Comparison of ENCODE assay signal across 1 cellular context in the genomic region with DNA sequence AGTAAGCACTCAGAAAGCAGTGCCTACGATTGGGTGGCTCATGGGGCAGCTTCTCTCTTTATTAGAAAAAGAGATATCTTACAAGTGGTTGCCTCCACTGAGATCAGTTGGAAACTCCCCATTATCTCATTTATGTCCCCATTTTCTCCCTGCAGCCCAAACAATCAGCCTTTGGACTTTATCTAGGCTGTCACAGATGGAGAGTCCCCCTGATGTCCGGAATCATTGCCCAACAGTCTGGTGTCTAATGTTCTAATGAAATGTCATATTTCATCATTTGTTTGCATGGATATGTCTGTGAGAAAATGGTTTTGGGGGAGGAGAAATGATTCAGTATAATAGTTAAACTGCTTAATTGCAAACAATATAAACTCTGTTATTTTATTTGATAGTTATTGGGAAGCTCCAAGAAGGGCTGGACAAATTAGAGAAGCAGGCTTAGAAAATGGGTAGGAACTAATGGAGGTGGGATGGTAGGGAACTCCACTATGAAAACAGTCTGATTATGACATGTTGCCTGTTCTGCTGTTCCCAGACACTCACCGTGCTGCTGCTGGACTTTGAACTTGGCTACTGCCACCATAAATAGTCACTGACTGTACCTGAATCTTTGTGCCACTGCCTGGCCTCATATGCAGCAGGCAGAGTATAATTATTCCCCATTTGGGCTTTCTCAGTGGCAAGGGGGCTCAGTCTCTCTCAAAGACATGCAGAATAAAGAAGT.
A peak's percentile ranks its signal among the peaks of the same experiment; 100 is the strongest.
TF ChIP-seq lines count a peak whose summit lies in the region.

No MANE protein-coding gene starts in this region.

TF ChIP-seq in HepG2, 621 proteins besides CTCF, POLR2A, EP300 and RAD21 (continued from another document and continues in another):
- TF ChIP-seq, protein P1, sequence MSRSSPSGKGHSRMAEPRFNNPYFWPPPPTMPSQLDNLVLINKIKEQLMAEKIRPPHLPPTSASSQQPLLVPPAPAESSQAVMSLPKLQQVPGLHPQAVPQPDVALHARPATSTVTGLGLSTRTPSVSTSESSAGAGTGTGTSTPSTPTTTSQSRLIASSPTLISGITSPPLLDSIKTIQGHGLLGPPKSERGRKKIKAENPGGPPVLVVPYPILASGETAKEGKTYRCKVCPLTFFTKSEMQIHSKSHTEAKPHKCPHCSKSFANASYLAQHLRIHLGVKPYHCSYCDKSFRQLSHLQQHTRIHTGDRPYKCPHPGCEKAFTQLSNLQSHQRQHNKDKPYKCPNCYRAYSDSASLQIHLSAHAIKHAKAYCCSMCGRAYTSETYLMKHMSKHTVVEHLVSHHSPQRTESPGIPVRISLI (CRISPR knock-in tag; IDR thresholded peaks at IDR 0.05; ENCODE audit: borderline replicate concordance): no peak
- TF ChIP-seq XRCC5 (optimal IDR thresholded peaks at IDR 0.05; ENCODE audit: low read length): peak; percentile 39
- no peak for TF ChIP-seq KDM5B (CRISPR knock-in tag; IDR thresholded peaks at IDR 0.05; ENCODE audit: borderline replicate concordance)
- no peak for TF ChIP-seq ATRX (CRISPR knock-in tag; IDR thresholded peaks at IDR 0.05; ENCODE audit: borderline replicate concordance)
- TF ChIP-seq MTF2 (CRISPR knock-in tag; IDR thresholded peaks at IDR 0.05; ENCODE audit: borderline replicate concordance): no peak
- peak; percentile 79 for TF ChIP-seq GATAD2A (CRISPR knock-in tag; IDR thresholded peaks at IDR 0.05)
- TF ChIP-seq RELA (CRISPR knock-in tag; IDR thresholded peaks at IDR 0.05): no peak
- TF ChIP-seq, protein P2, sequence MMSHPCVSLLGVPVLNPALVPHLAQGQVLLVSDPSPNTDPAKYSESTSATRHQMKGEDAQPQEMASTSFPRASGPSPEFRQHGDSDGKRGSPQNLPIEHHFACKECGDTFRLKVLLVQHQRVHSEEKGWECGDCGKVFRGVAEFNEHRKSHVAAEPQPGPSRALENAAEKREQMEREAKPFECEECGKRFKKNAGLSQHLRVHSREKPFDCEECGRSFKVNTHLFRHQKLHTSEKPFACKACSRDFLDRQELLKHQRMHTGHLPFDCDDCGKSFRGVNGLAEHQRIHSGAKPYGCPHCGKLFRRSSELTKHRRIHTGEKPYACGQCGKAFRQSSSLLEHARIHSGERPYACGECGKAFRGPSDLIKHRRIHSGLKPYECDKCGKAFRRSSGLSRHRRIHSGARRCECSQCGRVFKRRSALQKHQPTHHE (CRISPR knock-in tag; IDR thresholded peaks at IDR 0.05; ENCODE audit: borderline replicate concordance): no peak
- peak; percentile 62 for TF ChIP-seq ASH2L (IDR thresholded peaks at IDR 0.05; ENCODE audit: insufficient read length, low read depth, low read length)
- TF ChIP-seq PITX1 (CRISPR knock-in tag; IDR thresholded peaks at IDR 0.05): no peak
- no peak for TF ChIP-seq ZBTB3 (CRISPR knock-in tag; IDR thresholded peaks at IDR 0.05; ENCODE audit: borderline replicate concordance, low read depth)
- TF ChIP-seq GABPA (IDR thresholded peaks at IDR 0.05; ENCODE audit: low read depth, low read length): no peak
- no peak for TF ChIP-seq GABPA (CRISPR knock-in tag; IDR thresholded peaks at IDR 0.05; ENCODE audit: low read depth)
- TF ChIP-seq, protein P3, sequence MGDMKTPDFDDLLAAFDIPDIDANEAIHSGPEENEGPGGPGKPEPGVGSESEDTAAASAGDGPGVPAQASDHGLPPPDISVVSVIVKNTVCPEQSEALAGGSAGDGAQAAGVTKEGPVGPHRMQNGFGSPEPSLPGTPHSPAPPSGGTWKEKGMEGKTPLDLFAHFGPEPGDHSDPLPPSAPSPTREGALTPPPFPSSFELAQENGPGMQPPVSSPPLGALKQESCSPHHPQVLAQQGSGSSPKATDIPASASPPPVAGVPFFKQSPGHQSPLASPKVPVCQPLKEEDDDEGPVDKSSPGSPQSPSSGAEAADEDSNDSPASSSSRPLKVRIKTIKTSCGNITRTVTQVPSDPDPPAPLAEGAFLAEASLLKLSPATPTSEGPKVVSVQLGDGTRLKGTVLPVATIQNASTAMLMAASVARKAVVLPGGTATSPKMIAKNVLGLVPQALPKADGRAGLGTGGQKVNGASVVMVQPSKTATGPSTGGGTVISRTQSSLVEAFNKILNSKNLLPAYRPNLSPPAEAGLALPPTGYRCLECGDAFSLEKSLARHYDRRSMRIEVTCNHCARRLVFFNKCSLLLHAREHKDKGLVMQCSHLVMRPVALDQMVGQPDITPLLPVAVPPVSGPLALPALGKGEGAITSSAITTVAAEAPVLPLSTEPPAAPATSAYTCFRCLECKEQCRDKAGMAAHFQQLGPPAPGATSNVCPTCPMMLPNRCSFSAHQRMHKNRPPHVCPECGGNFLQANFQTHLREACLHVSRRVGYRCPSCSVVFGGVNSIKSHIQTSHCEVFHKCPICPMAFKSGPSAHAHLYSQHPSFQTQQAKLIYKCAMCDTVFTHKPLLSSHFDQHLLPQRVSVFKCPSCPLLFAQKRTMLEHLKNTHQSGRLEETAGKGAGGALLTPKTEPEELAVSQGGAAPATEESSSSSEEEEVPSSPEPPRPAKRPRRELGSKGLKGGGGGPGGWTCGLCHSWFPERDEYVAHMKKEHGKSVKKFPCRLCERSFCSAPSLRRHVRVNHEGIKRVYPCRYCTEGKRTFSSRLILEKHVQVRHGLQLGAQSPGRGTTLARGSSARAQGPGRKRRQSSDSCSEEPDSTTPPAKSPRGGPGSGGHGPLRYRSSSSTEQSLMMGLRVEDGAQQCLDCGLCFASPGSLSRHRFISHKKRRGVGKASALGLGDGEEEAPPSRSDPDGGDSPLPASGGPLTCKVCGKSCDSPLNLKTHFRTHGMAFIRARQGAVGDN (CRISPR knock-in tag; IDR thresholded peaks at IDR 0.05): no peak
- no peak for TF ChIP-seq HCFC1 (IDR thresholded peaks at IDR 0.05; ENCODE audit: low read depth, low read length)
- TF ChIP-seq SP5 (CRISPR knock-in tag; IDR thresholded peaks at IDR 0.05; ENCODE audit: borderline replicate concordance, low read depth): no peak
- no peak for TF ChIP-seq ZNF75D (CRISPR knock-in tag; IDR thresholded peaks at IDR 0.05; ENCODE audit: borderline replicate concordance)
- TF ChIP-seq NCOR1 (IDR thresholded peaks at IDR 0.05; ENCODE audit: borderline replicate concordance, low read length): peak; percentile 88
- TF ChIP-seq HOXA5 (CRISPR knock-in tag; IDR thresholded peaks at IDR 0.05): no peak
- TF ChIP-seq DNMT1 (CRISPR knock-in tag; IDR thresholded peaks at IDR 0.05): no peak
- TF ChIP-seq, protein P4, sequence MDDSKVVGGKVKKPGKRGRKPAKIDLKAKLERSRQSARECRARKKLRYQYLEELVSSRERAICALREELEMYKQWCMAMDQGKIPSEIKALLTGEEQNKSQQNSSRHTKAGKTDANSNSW (CRISPR knock-in tag; IDR thresholded peaks at IDR 0.05; ENCODE audit: borderline replicate concordance): no peak
- TF ChIP-seq ZNF124 (CRISPR knock-in tag; IDR thresholded peaks at IDR 0.05): no peak
- no peak for TF ChIP-seq TCF12 (IDR thresholded peaks at IDR 0.05)
- TF ChIP-seq TCF12 (CRISPR knock-in tag; IDR thresholded peaks at IDR 0.05): no peak
- no peak for TF ChIP-seq STAT5B (CRISPR knock-in tag; IDR thresholded peaks at IDR 0.05)
- TF ChIP-seq ZNF724P (CRISPR knock-in tag; IDR thresholded peaks at IDR 0.05; ENCODE audit: borderline replicate concordance): no peak
- no peak for TF ChIP-seq ZNF766 (CRISPR knock-in tag; IDR thresholded peaks at IDR 0.05; ENCODE audit: borderline replicate concordance)
- no peak for TF ChIP-seq ISL2 (CRISPR knock-in tag; IDR thresholded peaks at IDR 0.05)
- no peak for TF ChIP-seq ZNF230 (CRISPR knock-in tag; IDR thresholded peaks at IDR 0.05)
- peak; percentile 51; the same call in 1 of the 2 replicates for TF ChIP-seq ZNF772 (CRISPR knock-in tag; IDR thresholded peaks at IDR 0.05)
- no peak for TF ChIP-seq ZFP36L1 (CRISPR knock-in tag; IDR thresholded peaks at IDR 0.05)
- no peak for TF ChIP-seq MBNL3 (CRISPR knock-in tag; conservative IDR thresholded peaks at IDR 0.05)
- peak; percentile 85 for TF ChIP-seq SKI (IDR thresholded peaks at IDR 0.05; ENCODE audit: partially characterized antibody)
- peak; percentile 53; the same call in 1 of the 2 replicates for TF ChIP-seq HMG20A (CRISPR knock-in tag; IDR thresholded peaks at IDR 0.05; ENCODE audit: borderline replicate concordance)
- no peak for TF ChIP-seq HNRNPK (IDR thresholded peaks at IDR 0.05; ENCODE audit: low read depth, low read length, poor library complexity, severe bottlenecking)
- TF ChIP-seq, protein P5, sequence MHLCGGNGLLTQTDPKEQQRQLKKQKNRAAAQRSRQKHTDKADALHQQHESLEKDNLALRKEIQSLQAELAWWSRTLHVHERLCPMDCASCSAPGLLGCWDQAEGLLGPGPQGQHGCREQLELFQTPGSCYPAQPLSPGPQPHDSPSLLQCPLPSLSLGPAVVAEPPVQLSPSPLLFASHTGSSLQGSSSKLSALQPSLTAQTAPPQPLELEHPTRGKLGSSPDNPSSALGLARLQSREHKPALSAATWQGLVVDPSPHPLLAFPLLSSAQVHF (CRISPR knock-in tag; IDR thresholded peaks at IDR 0.05): no peak
- no peak for TF ChIP-seq MLLT10 (CRISPR knock-in tag; IDR thresholded peaks at IDR 0.05)
- TF ChIP-seq ZNF263 (CRISPR knock-in tag; IDR thresholded peaks at IDR 0.05): no peak
- peak; percentile 43 for TF ChIP-seq SOX5 (CRISPR knock-in tag; IDR thresholded peaks at IDR 0.05; ENCODE audit: borderline replicate concordance)
- TF ChIP-seq CCDC6 (CRISPR knock-in tag; IDR thresholded peaks at IDR 0.05): no peak
- no peak for TF ChIP-seq ZNF446 (CRISPR knock-in tag; IDR thresholded peaks at IDR 0.05)
- TF ChIP-seq, protein P6, sequence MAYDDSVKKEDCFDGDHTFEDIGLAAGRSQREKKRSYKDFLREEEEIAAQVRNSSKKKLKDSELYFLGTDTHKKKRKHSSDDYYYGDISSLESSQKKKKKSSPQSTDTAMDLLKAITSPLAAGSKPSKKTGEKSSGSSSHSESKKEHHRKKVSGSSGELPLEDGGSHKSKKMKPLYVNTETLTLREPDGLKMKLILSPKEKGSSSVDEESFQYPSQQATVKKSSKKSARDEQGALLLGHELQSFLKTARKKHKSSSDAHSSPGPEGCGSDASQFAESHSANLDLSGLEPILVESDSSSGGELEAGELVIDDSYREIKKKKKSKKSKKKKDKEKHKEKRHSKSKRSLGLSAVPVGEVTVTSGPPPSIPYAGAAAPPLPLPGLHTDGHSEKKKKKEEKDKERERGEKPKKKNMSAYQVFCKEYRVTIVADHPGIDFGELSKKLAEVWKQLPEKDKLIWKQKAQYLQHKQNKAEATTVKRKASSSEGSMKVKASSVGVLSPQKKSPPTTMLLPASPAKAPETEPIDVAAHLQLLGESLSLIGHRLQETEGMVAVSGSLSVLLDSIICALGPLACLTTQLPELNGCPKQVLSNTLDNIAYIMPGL (CRISPR knock-in tag; IDR thresholded peaks at IDR 0.05; ENCODE audit: borderline replicate concordance in 1 of 2, low read depth in 1 of 2): no peak
- no peak for TF ChIP-seq ZMAT3 (CRISPR knock-in tag; conservative IDR thresholded peaks at IDR 0.05)
- TF ChIP-seq, protein P7, sequence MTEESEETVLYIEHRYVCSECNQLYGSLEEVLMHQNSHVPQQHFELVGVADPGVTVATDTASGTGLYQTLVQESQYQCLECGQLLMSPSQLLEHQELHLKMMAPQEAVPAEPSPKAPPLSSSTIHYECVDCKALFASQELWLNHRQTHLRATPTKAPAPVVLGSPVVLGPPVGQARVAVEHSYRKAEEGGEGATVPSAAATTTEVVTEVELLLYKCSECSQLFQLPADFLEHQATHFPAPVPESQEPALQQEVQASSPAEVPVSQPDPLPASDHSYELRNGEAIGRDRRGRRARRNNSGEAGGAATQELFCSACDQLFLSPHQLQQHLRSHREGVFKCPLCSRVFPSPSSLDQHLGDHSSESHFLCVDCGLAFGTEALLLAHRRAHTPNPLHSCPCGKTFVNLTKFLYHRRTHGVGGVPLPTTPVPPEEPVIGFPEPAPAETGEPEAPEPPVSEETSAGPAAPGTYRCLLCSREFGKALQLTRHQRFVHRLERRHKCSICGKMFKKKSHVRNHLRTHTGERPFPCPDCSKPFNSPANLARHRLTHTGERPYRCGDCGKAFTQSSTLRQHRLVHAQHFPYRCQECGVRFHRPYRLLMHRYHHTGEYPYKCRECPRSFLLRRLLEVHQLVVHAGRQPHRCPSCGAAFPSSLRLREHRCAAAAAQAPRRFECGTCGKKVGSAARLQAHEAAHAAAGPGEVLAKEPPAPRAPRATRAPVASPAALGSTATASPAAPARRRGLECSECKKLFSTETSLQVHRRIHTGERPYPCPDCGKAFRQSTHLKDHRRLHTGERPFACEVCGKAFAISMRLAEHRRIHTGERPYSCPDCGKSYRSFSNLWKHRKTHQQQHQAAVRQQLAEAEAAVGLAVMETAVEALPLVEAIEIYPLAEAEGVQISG (CRISPR knock-in tag; IDR thresholded peaks at IDR 0.05): peak; percentile 26; the same call in 1 of the 2 replicates
- TF ChIP-seq PCBP2 (optimal IDR thresholded peaks at IDR 0.05; ENCODE audit: low read depth, low read length, poor library complexity, severe bottlenecking): no peak
- TF ChIP-seq, protein P8, sequence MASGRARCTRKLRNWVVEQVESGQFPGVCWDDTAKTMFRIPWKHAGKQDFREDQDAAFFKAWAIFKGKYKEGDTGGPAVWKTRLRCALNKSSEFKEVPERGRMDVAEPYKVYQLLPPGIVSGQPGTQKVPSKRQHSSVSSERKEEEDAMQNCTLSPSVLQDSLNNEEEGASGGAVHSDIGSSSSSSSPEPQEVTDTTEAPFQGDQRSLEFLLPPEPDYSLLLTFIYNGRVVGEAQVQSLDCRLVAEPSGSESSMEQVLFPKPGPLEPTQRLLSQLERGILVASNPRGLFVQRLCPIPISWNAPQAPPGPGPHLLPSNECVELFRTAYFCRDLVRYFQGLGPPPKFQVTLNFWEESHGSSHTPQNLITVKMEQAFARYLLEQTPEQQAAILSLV (CRISPR knock-in tag; IDR thresholded peaks at IDR 0.05; ENCODE audit: borderline replicate concordance): no peak
- TF ChIP-seq, protein P9, sequence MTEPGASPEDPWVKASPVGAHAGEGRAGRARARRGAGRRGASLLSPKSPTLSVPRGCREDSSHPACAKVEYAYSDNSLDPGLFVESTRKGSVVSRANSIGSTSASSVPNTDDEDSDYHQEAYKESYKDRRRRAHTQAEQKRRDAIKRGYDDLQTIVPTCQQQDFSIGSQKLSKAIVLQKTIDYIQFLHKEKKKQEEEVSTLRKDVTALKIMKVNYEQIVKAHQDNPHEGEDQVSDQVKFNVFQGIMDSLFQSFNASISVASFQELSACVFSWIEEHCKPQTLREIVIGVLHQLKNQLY (CRISPR knock-in tag; IDR thresholded peaks at IDR 0.05): no peak
- TF ChIP-seq, protein P10, sequence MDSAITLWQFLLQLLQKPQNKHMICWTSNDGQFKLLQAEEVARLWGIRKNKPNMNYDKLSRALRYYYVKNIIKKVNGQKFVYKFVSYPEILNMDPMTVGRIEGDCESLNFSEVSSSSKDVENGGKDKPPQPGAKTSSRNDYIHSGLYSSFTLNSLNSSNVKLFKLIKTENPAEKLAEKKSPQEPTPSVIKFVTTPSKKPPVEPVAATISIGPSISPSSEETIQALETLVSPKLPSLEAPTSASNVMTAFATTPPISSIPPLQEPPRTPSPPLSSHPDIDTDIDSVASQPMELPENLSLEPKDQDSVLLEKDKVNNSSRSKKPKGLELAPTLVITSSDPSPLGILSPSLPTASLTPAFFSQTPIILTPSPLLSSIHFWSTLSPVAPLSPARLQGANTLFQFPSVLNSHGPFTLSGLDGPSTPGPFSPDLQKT (CRISPR knock-in tag; IDR thresholded peaks at IDR 0.05; ENCODE audit: borderline replicate concordance): no peak
- TF ChIP-seq FOXP1 (IDR thresholded peaks at IDR 0.05): no peak
- no peak for TF ChIP-seq FOXP1 (CRISPR knock-in tag; IDR thresholded peaks at IDR 0.05)
- peak; percentile 55; the same call in 1 of the 2 replicates for TF ChIP-seq ZNF747 (CRISPR knock-in tag; IDR thresholded peaks at IDR 0.05; ENCODE audit: borderline replicate concordance)
- 0 out of 2 replicates have a peak, but pooled peaks have one; percentile 4 for TF ChIP-seq FOXA3 (CRISPR knock-in tag; IDR thresholded peaks at IDR 0.05)
